Comparison of ENCODE assay signal across 23 cellular contexts in the genomic region with DNA sequence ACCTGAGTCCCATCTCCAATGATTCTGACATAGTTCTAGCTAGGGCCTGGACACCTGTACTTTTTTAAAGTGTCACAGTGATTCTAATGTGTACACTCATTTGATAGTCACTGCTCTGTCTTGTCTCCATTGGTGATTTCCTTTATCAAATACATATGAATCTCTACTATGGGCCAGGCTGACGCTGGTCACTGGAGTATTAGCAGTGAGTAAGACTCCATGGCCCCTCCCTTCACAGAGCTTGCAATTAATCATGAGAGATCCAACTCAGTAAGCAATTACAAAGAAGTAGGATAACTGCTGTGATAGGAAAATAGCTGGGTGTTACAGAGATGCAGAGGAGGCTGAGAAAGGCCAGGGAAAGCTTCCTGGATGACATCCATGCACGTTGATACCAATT. TPM values are rescaled to one million over a fixed set of nuclear protein-coding genes. Genes with fewer than 3 reads are reported as not detected.
DNase-seq lines count a peak whose midpoint lies in the region; ATAC-seq, FAIRE-seq and TF ChIP-seq lines count a peak whose summit lies in the region.
"Had no signal": no experiment of that assay in that cellular context is flagged by ENCODE, and none has a peak within 500 bp of the region (broad histone marks: within the 10 kb centered on the region; RNA-seq: fewer than 3 reads in every experiment).

No MANE protein-coding gene starts in this region.

- no peak overlapping the region for H2AK9ac ChIP-seq in IMR-90 (replicated peaks; ENCODE audit: low read depth, low read length, poor library complexity)

- H2AFZ ChIP-seq in IMR-90 (replicated peaks; ENCODE audit: low read length, poor library complexity) (no peak overlapping the region), Karpas-422 (ENCODE audit: low read length) (no peak overlapping the region)

- no peak overlapping the region for H4K8ac ChIP-seq in IMR-90 (ENCODE audit: low read depth in 2 of 2, low read length in 2 of 2)

- H3K9me3 ChIP-seq in IMR-90 (ENCODE audit: control insufficient read depth, insufficient read depth, low read length) (no peaks in the 10 kb centered on the region), Karpas-422 (ENCODE audit: low read length) (no peaks in the 10 kb centered on the region), kidney (ENCODE audit: control insufficient read depth in 1 of 2, low read length in 2 of 2) (no peaks in the 10 kb centered on the region)
- H3K9me3 ChIP-seq: Caco-2, thyroid gland had no signal

- H3K36me3 Mint-ChIP-seq in activated T-cell treated with anti-CD3 and anti-CD28 coated beads, Interleukin-2, amount 50 U/mL, for 72 hours (ENCODE audit: insufficient read depth in 2 of 2) = no peaks in the 10 kb centered on the region
- H3K36me3 Mint-ChIP-seq: mesothelial cell of epicardium; natural killer cell treated with Interleukin-12 subunit alpha and Interleukin-12 subunit beta and Interleukin-15 and Interleukin-18, amount 100 ng/mL, for 72 hours had no signal

- peaks cover 0 to 17% of the 10 kb centered on the region in 2 experiments; a peak in 1 of 4 replicates for H3K79me1 ChIP-seq in IMR-90 (ENCODE audit: low read depth in 1 of 2, low read length in 2 of 2)

- peak; percentile 68 for ATAC-seq in IMR-90 (ENCODE audit: low read depth)
- no peak for ATAC-seq in activated T-cell treated with anti-CD3 and anti-CD28 coated beads, Interleukin-2, amount 50 U/mL, for 72 hours (replicated peaks in 1 of 2)
- ATAC-seq in HG02870 (IDR thresholded peaks at IDR 0.05; ENCODE audit: unreplicated experiment) = no peak
- ATAC-seq: HepG2; natural killer cell treated with Interleukin-12 subunit alpha and Interleukin-12 subunit beta and Interleukin-15 and Interleukin-18, amount 100 ng/mL, for 72 hours had no signal

- no peaks in the 10 kb centered on the region for H4K20me1 ChIP-seq in IMR-90 (ENCODE audit: insufficient read depth, low read length)
- no peaks in the 10 kb centered on the region for H4K20me1 ChIP-seq in Karpas-422 (ENCODE audit: insufficient read depth, low read depth, low read length)

- H2AK5ac ChIP-seq in IMR-90 (ENCODE audit: low read depth, low read length) = peak overlapping the region; percentile 21; the same call in 1 of the 2 replicates

- peaks cover 5% of the 10 kb centered on the region for H3K27me3 Mint-ChIP-seq in activated T-cell treated with anti-CD3 and anti-CD28 coated beads, Interleukin-2, amount 50 U/mL, for 72 hours (ENCODE audit: low read depth)

- in situ Hi-C loops in IMR-90 (cut with MboI; ENCODE audit: low sequenced_read_pairs) = no loop called here

- H3K27me3 ChIP-seq in IMR-90 (ENCODE audit: control insufficient read depth, insufficient read depth, low read length) (no peaks in the 10 kb centered on the region), bronchial epithelial cell (ENCODE audit: control insufficient read depth, insufficient read depth, low read length) (no peaks in the 10 kb centered on the region), Karpas-422 (ENCODE audit: low read length) (no peaks in the 10 kb centered on the region)
- H3K27me3 ChIP-seq: thyroid gland had no signal

- TF ChIP-seq CTCF in IMR-90 (conservative IDR thresholded peaks at IDR 0.05; ENCODE audit: low read depth, low read length) (no peak), bronchial epithelial cell (IDR thresholded peaks at IDR 0.05; ENCODE audit: insufficient read depth, low read length, severe bottlenecking) (no peak), kidney (IDR thresholded peaks at IDR 0.05; ENCODE audit: borderline replicate concordance, extremely low read depth, insufficient read depth) (no peak)

- no peaks in the 10 kb centered on the region for H3K4me1 Mint-ChIP-seq in activated T-cell treated with anti-CD3 and anti-CD28 coated beads, Interleukin-2, amount 50 U/mL, for 72 hours (ENCODE audit: low read depth)
- H3K4me1 Mint-ChIP-seq: activated CD4-positive, alpha-beta T cell treated with anti-CD3 and anti-CD28 coated beads, Interleukin-2, amount 10 ng/mL, durations not matched to agents 24 days and 14 days had no signal

- peaks cover 0 to 2% of the 10 kb centered on the region in 2 donors for H3K9me3 Mint-ChIP-seq in activated T-cell treated with anti-CD3 and anti-CD28 coated beads, Interleukin-2, amount 50 U/mL, for 72 hours
- H3K9me3 Mint-ChIP-seq: activated CD4-positive, alpha-beta T cell treated with anti-CD3 and anti-CD28 coated beads, Interleukin-2, amount 10 ng/mL, durations not matched to agents 24 days and 14 days; mesothelial cell of epicardium; natural killer cell treated with Interleukin-12 subunit alpha and Interleukin-12 subunit beta and Interleukin-15 and Interleukin-18, amount 100 ng/mL, for 72 hours had no signal

- DNase-seq in AG20443 (ENCODE audit: low spot score) = peak; percentile 69
- peak; percentile 86 for DNase-seq in IMR-90
- DNase-seq in bronchial epithelial cell (ENCODE audit: low read depth) = peak; percentile 55
- DNase-seq in kidney glomerular epithelial cell (lab: John Stamatoyannopoulos, UW) = peak; percentile 92
- no peak for DNase-seq in Karpas-422
- no peak for DNase-seq in activated T-cell treated with anti-CD3 and anti-CD28 coated beads, Interleukin-2, amount 50 U/mL, for 72 hours
- DNase-seq in kidney = no peak
- DNase-seq: activated CD4-positive, alpha-beta T cell treated with anti-CD3 and anti-CD28 coated beads, Interleukin-2, amount 10 ng/mL, durations not matched to agents 24 days and 14 days; activated effector memory CD4-positive, alpha-beta T cell treated with anti-CD3 and anti-CD28 coated beads, Interleukin-2, amount 50 U/mL, for 16 hours; amygdala; Caco-2; effector CD4-positive, alpha-beta T cell; NCI-H187; posterior cingulate gyrus; RPMI8226; stimulated activated CD4-positive, alpha-beta T cell treated with anti-CD3 and anti-CD28 coated beads, Interleukin-2, amount 100 ng/mL, for 24 hours; stimulated activated naive CD4-positive, alpha-beta T cell treated with Interleukin-2 at 50 U/mL for 16 hours; thyroid gland had no signal

- no peak overlapping the region for H3K23ac ChIP-seq in IMR-90 (ENCODE audit: low read depth, low read length)

- peaks cover 12% of the 10 kb centered on the region for H3K4me1 ChIP-seq in IMR-90 (ENCODE audit: control insufficient read depth, insufficient read depth, low read length)
- H3K4me1 ChIP-seq in Karpas-422 (ENCODE audit: low read length) = peaks cover 4% of the 10 kb centered on the region; the same call in 1 of the 2 replicates
- H3K4me1 ChIP-seq in kidney (ENCODE audit: control insufficient read depth in 1 of 2, insufficient read depth in 1 of 2, low read depth in 1 of 2, low read length in 2 of 2) = no peaks in the 10 kb centered on the region
- H3K4me1 ChIP-seq: Caco-2 had no signal

- H4K5ac ChIP-seq in IMR-90 (ENCODE audit: low read depth, low read length) = no peak overlapping the region

- WGBS in IMR-90 (ENCODE audit: extremely low coverage in 2 of 2, insufficient read length in 1 of 2), 2 experiments = 38% methylated on average over 1 of the region's 2 CpGs; no CpG with 5 or more reads in 1 of the 2 experiments

- no peak overlapping the region for H3K4me3 Mint-ChIP-seq in activated T-cell treated with anti-CD3 and anti-CD28 coated beads, Interleukin-2, amount 50 U/mL, for 72 hours
- H3K4me3 Mint-ChIP-seq: activated CD4-positive, alpha-beta T cell treated with anti-CD3 and anti-CD28 coated beads, Interleukin-2, amount 10 ng/mL, durations not matched to agents 24 days and 14 days; mesothelial cell of epicardium; natural killer cell treated with Interleukin-12 subunit alpha and Interleukin-12 subunit beta and Interleukin-15 and Interleukin-18, amount 100 ng/mL, for 72 hours had no signal

- H3K27ac ChIP-seq in IMR-90 (ENCODE audit: insufficient read depth, low read length) (no peak overlapping the region), Karpas-422 (ENCODE audit: low read length) (no peak overlapping the region), kidney (ENCODE audit: low read depth in 2 of 2, low read length in 2 of 2) (no peak overlapping the region)
- H3K27ac ChIP-seq: thyroid gland had no signal

- H3K4ac ChIP-seq in IMR-90 (ENCODE audit: low read depth, low read length) = 0 out of 2 replicates have a peak overlapping the region, but pooled peaks have one; percentile 1

- H3K18ac ChIP-seq in IMR-90 (ENCODE audit: low read depth, low read length) = peak overlapping the region; percentile 38; the same call in 1 of the 2 replicates

- dilution Hi-C loops in IMR-90 (cut with HindIII; ENCODE audit: low sequenced_read_pairs, unreplicated experiment) = no loop called here

- no peak overlapping the region for H2BK5ac ChIP-seq in IMR-90 (ENCODE audit: low read depth, low read length, poor library complexity, severe bottlenecking)

- H3K79me2 ChIP-seq in Karpas-422 (ENCODE audit: low read length) = no peaks in the 10 kb centered on the region

- no peak overlapping the region for H4K91ac ChIP-seq in IMR-90 (ENCODE audit: insufficient read depth, low read depth, low read length)

- H2BK15ac ChIP-seq in IMR-90 (ENCODE audit: low read depth, low read length) = no peak overlapping the region

- no peak for TF ChIP-seq POLR2A in IMR-90 (IDR thresholded peaks at IDR 0.05; ENCODE audit: low read depth, low read length)

- intact Hi-C loops in IMR-90 (cut with micrococcal nuclease) = no loop called here
- intact Hi-C loops in kidney (cut with DNase I) = no loop called here

- H2BK120ac ChIP-seq in IMR-90 (ENCODE audit: low read depth, low read length) = peak overlapping the region; percentile 4; the same call in 1 of the 2 replicates

- FAIRE-seq in bronchial epithelial cell (lab: Jason Lieb, UNC) (peak; percentile 70), kidney (lab: Jason Lieb, UNC) (no peak)
- FAIRE-seq: H54, HepG2 had no signal

- H3K36me3 ChIP-seq in IMR-90 (ENCODE audit: control insufficient read depth, insufficient read depth, low read length) (no peaks in the 10 kb centered on the region), bronchial epithelial cell (ENCODE audit: control insufficient read depth, insufficient read depth, low read length) (no peaks in the 10 kb centered on the region), Karpas-422 (ENCODE audit: insufficient read depth, low read length) (no peaks in the 10 kb centered on the region), kidney (ENCODE audit: control insufficient read depth in 1 of 2, insufficient read depth in 2 of 2, low read length in 2 of 2) (no peaks in the 10 kb centered on the region)
- H3K36me3 ChIP-seq: thyroid gland had no signal

- no peak overlapping the region for H3K9ac ChIP-seq in IMR-90 (ENCODE audit: low read depth, low read length)
- no peak overlapping the region for H3K9ac ChIP-seq in Karpas-422 (ENCODE audit: low read length)
- H3K9ac ChIP-seq in kidney (ENCODE audit: low read length in 2 of 2) = no peak overlapping the region

- no peak overlapping the region for H3K27ac Mint-ChIP-seq in activated T-cell treated with anti-CD3 and anti-CD28 coated beads, Interleukin-2, amount 50 U/mL, for 72 hours
- H3K27ac Mint-ChIP-seq: activated CD4-positive, alpha-beta T cell treated with anti-CD3 and anti-CD28 coated beads, Interleukin-2, amount 10 ng/mL, durations not matched to agents 24 days and 14 days; mesothelial cell of epicardium; natural killer cell treated with Interleukin-12 subunit alpha and Interleukin-12 subunit beta and Interleukin-15 and Interleukin-18, amount 100 ng/mL, for 72 hours had no signal

- no TSS peak for BruUV-seq in IMR-90 (replicated peaks; lab: Mats Ljungman, UMichigan)

- 0 out of 2 replicates have a peak overlapping the region, but pooled peaks have one; percentile 1 for H3K14ac ChIP-seq in IMR-90 (replicated peaks; ENCODE audit: low read depth, low read length)

- no peak overlapping the region; the same call in 1 of the 2 replicates for H3K4me2 ChIP-seq in IMR-90 (ENCODE audit: low read depth, low read length)
- no peak overlapping the region for H3K4me2 ChIP-seq in Karpas-422 (ENCODE audit: low read depth, low read length, poor library complexity, severe bottlenecking)

- H3K56ac ChIP-seq in IMR-90 (ENCODE audit: extremely low read depth, insufficient read depth, low read length) = no peak overlapping the region

- H3K9me2 ChIP-seq in Karpas-422 (replicated peaks; ENCODE audit: insufficient read depth, low read length) = no peaks in the 10 kb centered on the region

- peak overlapping the region; percentile 40; the same call in 1 of the 2 replicates for H2BK20ac ChIP-seq in IMR-90 (ENCODE audit: low read depth, low read length)

- H3K4me3 ChIP-seq in IMR-90 (ENCODE audit: insufficient read depth, low read depth, low read length) = no peak overlapping the region
- no peak overlapping the region for H3K4me3 ChIP-seq in bronchial epithelial cell (ENCODE audit: low read depth, low read length)
- H3K4me3 ChIP-seq in Karpas-422 (ENCODE audit: low read length) = no peak overlapping the region
- no peak overlapping the region for H3K4me3 ChIP-seq in kidney (ENCODE audit: low read length in 2 of 2)
- H3K4me3 ChIP-seq: thyroid gland had no signal

- CTCF ChIA-PET in IMR-90 (lab: Yijun Ruan, JAX) = interaction anchor here (0.7 to 1.3 kb wide), 2 partner anchors 118 to 141 kb away, joined by 3 read pairs; no protein-coding TSS in a partner anchor

- POLR2A ChIA-PET in IMR-90 (lab: Charles Lee; ENCODE audit: unreplicated experiment) = no interaction called here

- no peak for TF ChIP-seq RAD21 in IMR-90 (IDR thresholded peaks at IDR 0.05; ENCODE audit: low read length)

- H3K9me1 ChIP-seq in IMR-90 (ENCODE audit: insufficient read depth, low read length) = peaks cover 7% of the 10 kb centered on the region

RNA-seq across cellular contexts. Expression of a gene that starts 19.3 kb away (rescaled TPM):
- total RNA-seq in IMR-90 (2012; rRNA removed) (16.5 and 20.3 TPM in 2 replicates), bronchial epithelial cell (3.9 and 9.0 TPM in 2 replicates), kidney (148 TPM)
- polyA plus RNA-seq in IMR-90 (2012; rRNA removed) (11.6 and 11.7 TPM in 2 replicates), kidney (ENCODE audit: insufficient read depth, low read depth, low replicate concordance) (6.2 TPM)
- polyA plus RNA-seq in IMR-90 (2012; cell fraction: cytosol; rRNA removed) = 6.7 and 8.2 TPM in 2 replicates
- 13.3 and 28.8 TPM in 2 replicates for polyA plus RNA-seq in IMR-90 (2012; cell fraction: nucleus; rRNA removed; ENCODE audit: low replicate concordance)
- total RNA-seq in Karpas-422 (2014; rRNA removed; shearing (Covaris generic); ENCODE audit: low replicate concordance) = 0.15 and 2.4 TPM in 2 replicates
- total RNA-seq in activated T-cell treated with anti-CD3 and anti-CD28 coated beads, Interleukin-2, amount 50 U/mL, for 72 hours = 1 to 10 TPM in 1 of 2 donors, under 1 TPM in 1; 0.91 to 3.5 TPM

Comparison
In these comparisons a context has a peak if more than half of its experiments do, and no peak if none do; other contexts are left out.
1. DNase-seq: peak in AG20443 (single experiment), IMR-90 (single experiment), bronchial epithelial cell (single experiment) and kidney glomerular epithelial cell (single experiment); none in Karpas-422 (single experiment), activated T-cell treated with anti-CD3 and anti-CD28 coated beads, Interleukin-2, amount 50 U/mL, for 72 hours (0 of 2) and kidney (single experiment).